Comparison of ENCODE assay signal across 17 cellular contexts in the genomic region with DNA sequence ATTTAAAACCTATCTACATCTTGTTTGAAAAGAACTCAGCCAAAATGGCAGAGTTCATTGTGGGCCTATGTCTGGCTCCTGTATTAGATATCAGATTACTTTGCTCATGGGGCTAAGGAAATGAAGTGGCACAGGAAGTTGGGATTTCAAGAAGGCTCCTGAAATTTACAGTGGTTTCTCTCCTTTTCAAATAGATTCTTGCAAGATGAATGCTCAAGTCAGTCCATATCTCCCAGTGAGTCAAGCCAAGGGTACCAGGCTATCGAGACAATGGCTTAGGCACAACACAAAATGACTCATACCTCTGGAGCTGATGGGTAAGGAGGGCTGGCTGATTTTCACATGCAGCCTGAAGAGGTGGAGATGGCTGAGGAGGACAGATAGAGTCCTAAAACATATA. TPM values are rescaled to one million over a fixed set of nuclear protein-coding genes. Genes with fewer than 3 reads are reported as not detected.
DNase-seq lines count a peak whose midpoint lies in the region; ATAC-seq, FAIRE-seq and TF ChIP-seq lines count a peak whose summit lies in the region.
"Had no signal": no experiment of that assay in that cellular context is flagged by ENCODE, and none has a peak within 500 bp of the region (broad histone marks: within the 10 kb centered on the region; RNA-seq: fewer than 3 reads in every experiment).

No MANE protein-coding gene starts in this region.

- DNase-seq in activated CD4-positive, alpha-beta T cell treated with anti-CD3 and anti-CD28 coated beads for 36 hours, result no peak
- DNase-seq in activated CD4-positive, alpha-beta T cell treated with anti-CD3 and anti-CD28 coated beads for 4 hours, result no peak
- peak; percentile 64 for DNase-seq in RCC 7860 (ENCODE audit: low spot score)
- DNase-seq in cardiac fibroblast (ENCODE audit: low read depth in 2 of 2), result peak; percentile 58 to 83
- DNase-seq in non-pigmented ciliary epithelial cell (ENCODE audit: low read depth), result peak; percentile 55
- DNase-seq in prostate gland (ENCODE audit: low spot score), result no peak
- DNase-seq in testis, result no peak
- DNase-seq: 8988T; activated B cell treated with CpG ODN at 0.5 μM for 24 hours; central memory CD4-positive, alpha-beta T cell; esophagus squamous epithelium; NCI-H2029 treated with DMSO at 0.1 percent for 48 hours; pancreas; stimulated activated CD8-positive, alpha-beta memory T cell treated with anti-CD3 and anti-CD28 coated beads, Interleukin-4, amount 100 ng/mL, for 48 hours; upper lobe of left lung had no signal

- FAIRE-seq in RCC 7860 (lab: Jason Lieb, UNC), result no peak
- FAIRE-seq: pancreas had no signal

- no peak overlapping the region for H3K4me3 ChIP-seq in cardiac fibroblast (replicated peaks in 1 of 2; ENCODE audit: low read depth in 2 of 2, low read length in 2 of 2)
- H3K4me3 ChIP-seq in prostate gland, result no peak overlapping the region
- no peak overlapping the region for H3K4me3 ChIP-seq in testis
- H3K4me3 ChIP-seq: esophagus squamous epithelium, pancreas, upper lobe of left lung had no signal

- no peaks in the 10 kb centered on the region for H3K9me3 Mint-ChIP-seq in activated CD4-positive, alpha-beta T cell treated with anti-CD3 and anti-CD28 coated beads for 36 hours (ENCODE audit: low read depth)
- H3K9me3 Mint-ChIP-seq: activated B cell treated with CpG ODN at 0.5 μM for 24 hours had no signal

- POLR2A ChIA-PET in activated CD4-positive, alpha-beta T cell treated with anti-CD3 and anti-CD28 coated beads for 36 hours (lab: Charles Lee), result no interaction called here

- no peaks in the 10 kb centered on the region for H3K27me3 ChIP-seq in prostate gland (replicated peaks; ENCODE audit: insufficient read depth)
- H3K27me3 ChIP-seq in testis, result no peaks in the 10 kb centered on the region
- H3K27me3 ChIP-seq: esophagus squamous epithelium, pancreas, upper lobe of left lung had no signal

- no peaks in the 10 kb centered on the region for H3K9me3 ChIP-seq in prostate gland
- no peaks in the 10 kb centered on the region for H3K9me3 ChIP-seq in testis
- H3K9me3 ChIP-seq: esophagus squamous epithelium, pancreas, upper lobe of left lung had no signal

- CTCF ChIA-PET in activated CD4-positive, alpha-beta T cell treated with anti-CD3 and anti-CD28 coated beads for 36 hours (lab: Charles Lee), result interaction anchor here (0.6 to 1.3 kb wide), 6 partner anchors 16 to 249 kb away, joined by 3 to 4 read pairs (median 3); no protein-coding TSS in a partner anchor

- intact Hi-C loops in activated CD4-positive, alpha-beta T cell treated with anti-CD3 and anti-CD28 coated beads for 36 hours (cut with DNase I, micrococcal nuclease), result no loop called here
- intact Hi-C loops in prostate gland (cut with DNase I) (no loop called here), testis (cut with DNase I; ENCODE audit: low total_unique reads) (no loop called here)

- H3K4me3 Mint-ChIP-seq in activated CD4-positive, alpha-beta T cell treated with anti-CD3 and anti-CD28 coated beads for 36 hours, result no peak overlapping the region
- H3K4me3 Mint-ChIP-seq: activated B cell treated with CpG ODN at 0.5 μM for 24 hours had no signal

- peaks cover 51% of the 10 kb centered on the region for H3K36me3 Mint-ChIP-seq in activated CD4-positive, alpha-beta T cell treated with anti-CD3 and anti-CD28 coated beads for 36 hours (ENCODE audit: low read depth)

- TF ChIP-seq POLR2A in prostate gland (IDR thresholded peaks at IDR 0.05), result no peak
- no peak for TF ChIP-seq POLR2A in testis (IDR thresholded peaks at IDR 0.05)

- peaks cover 13% of the 10 kb centered on the region for H3K4me1 Mint-ChIP-seq in activated CD4-positive, alpha-beta T cell treated with anti-CD3 and anti-CD28 coated beads for 36 hours
- H3K4me1 Mint-ChIP-seq: activated B cell treated with CpG ODN at 0.5 μM for 24 hours had no signal

- H3K27ac ChIP-seq in prostate gland, result no peak overlapping the region
- H3K27ac ChIP-seq in testis, result no peak overlapping the region
- H3K27ac ChIP-seq: esophagus squamous epithelium, pancreas, upper lobe of left lung had no signal

- H3K36me3 ChIP-seq in prostate gland, result peaks cover 0 to 7% of the 10 kb centered on the region in 2 donors
- H3K36me3 ChIP-seq in testis (ENCODE audit: low read depth, missing control alignments), result no peaks in the 10 kb centered on the region

- H3K27me3 Mint-ChIP-seq in activated CD4-positive, alpha-beta T cell treated with anti-CD3 and anti-CD28 coated beads for 36 hours, result no peaks in the 10 kb centered on the region
- H3K27me3 Mint-ChIP-seq: activated B cell treated with CpG ODN at 0.5 μM for 24 hours had no signal

- WGBS in prostate gland, result 91% methylated on average over 1 of the region's 1 CpG
- 96 to 100% methylated on average over 1 of the region's 1 CpG for WGBS in testis, 2 donors

- ATAC-seq in activated CD4-positive, alpha-beta T cell treated with anti-CD3 and anti-CD28 coated beads for 36 hours, result peak; percentile 72
- ATAC-seq in GM18502 (IDR thresholded peaks at IDR 0.05; ENCODE audit: poor library complexity, unreplicated experiment), result no peak
- ATAC-seq: pancreas had no signal

- TF ChIP-seq CTCF in cardiac fibroblast (IDR thresholded peaks at IDR 0.05; ENCODE audit: low read depth, low read length) (no peak), prostate gland (IDR thresholded peaks at IDR 0.05) (no peak), testis (IDR thresholded peaks at IDR 0.05) (no peak)

- peak overlapping the region; percentile 44 for H3K27ac Mint-ChIP-seq in activated CD4-positive, alpha-beta T cell treated with anti-CD3 and anti-CD28 coated beads for 36 hours
- H3K27ac Mint-ChIP-seq: activated B cell treated with CpG ODN at 0.5 μM for 24 hours had no signal

- no peaks in the 10 kb centered on the region for H3K4me1 ChIP-seq in prostate gland (replicated peaks)
- H3K4me1 ChIP-seq in testis, result no peaks in the 10 kb centered on the region
- H3K4me1 ChIP-seq: esophagus squamous epithelium, pancreas, upper lobe of left lung had no signal

RNA-seq across cellular contexts. Expression of a gene that starts 24.1 kb away (rescaled TPM):
- not detected for total RNA-seq in activated CD4-positive, alpha-beta T cell treated with anti-CD3 and anti-CD28 coated beads for 36 hours
- 1,000 to 10,000 TPM in 1 of 2 donors, not detected in 1; 2,058 TPM for total RNA-seq in prostate gland
- 1,000 to 10,000 TPM; 2,156 to 2,741 TPM for total RNA-seq in testis
- polyA plus RNA-seq in testis (ENCODE audit: insufficient read depth, low read depth, low replicate concordance), result 617 TPM
- total RNA-seq: esophagus squamous epithelium, SK-MEL-5 had no signal

RNA-seq across cellular contexts. Expression of a gene that starts 31.8 kb away (rescaled TPM):
- not detected for total RNA-seq in activated CD4-positive, alpha-beta T cell treated with anti-CD3 and anti-CD28 coated beads for 36 hours
- total RNA-seq in prostate gland, result not detected
- under 1 TPM in 1 of 2 donors, not detected in 1; 0.81 TPM for total RNA-seq in testis
- polyA plus RNA-seq in testis (ENCODE audit: insufficient read depth, low read depth, low replicate concordance), result 4.0 TPM
- total RNA-seq: activated B cell treated with CpG ODN at 0.5 μM for 24 hours, esophagus squamous epithelium, SK-MEL-5 had no signal

RNA-seq across cellular contexts. Expression of a gene that starts 38.4 kb away (rescaled TPM):
- total RNA-seq in activated CD4-positive, alpha-beta T cell treated with anti-CD3 and anti-CD28 coated beads for 36 hours, result not detected
- total RNA-seq in prostate gland, result not detected
- not detected for total RNA-seq in testis
- polyA plus RNA-seq in testis (ENCODE audit: insufficient read depth, low read depth, low replicate concordance), result not detected
- total RNA-seq: activated B cell treated with CpG ODN at 0.5 μM for 24 hours, esophagus squamous epithelium, pancreas, SK-MEL-5, upper lobe of left lung had no signal

Comparison
In these comparisons a context has a peak if more than half of its experiments do, and no peak if none do; other contexts are left out.
1. DNase-seq: peak in RCC 7860 (single experiment), cardiac fibroblast (2 of 2) and non-pigmented ciliary epithelial cell (single experiment); none in activated CD4-positive, alpha-beta T cell treated with anti-CD3 and anti-CD28 coated beads for 36 hours (single experiment), activated CD4-positive, alpha-beta T cell treated with anti-CD3 and anti-CD28 coated beads for 4 hours (0 of 2), prostate gland (single experiment) and testis (single experiment).